ENCODE assay signal across 17 cellular contexts in genomic region chr18:53817976-53818950, GRCh38.
A peak's percentile ranks its signal among the peaks of the same experiment; 100 is the strongest.
DNase-seq lines count a peak whose midpoint lies in the region; ATAC-seq and TF ChIP-seq lines count a peak whose summit lies in the region.
"Had no signal": no experiment of that assay in that cellular context is flagged by ENCODE, and none has a peak within 500 bp of the region (broad histone marks: within the 10 kb centered on the region; RNA-seq: fewer than 3 reads in every experiment).

No MANE protein-coding gene starts in this region.

- H3K36me3 ChIP-seq in A673 (ENCODE audit: insufficient read depth, low read length, poor library complexity, severe bottlenecking) (no peaks in the 10 kb centered on the region), mesenchymal stem cell (ENCODE audit: control insufficient read depth in 1 of 2, insufficient read depth in 2 of 2, low read depth in 1 of 2, low read length in 2 of 2) (no peaks in the 10 kb centered on the region)
- H3K36me3 ChIP-seq: MG63, SJSA1 had no signal

- H3K4ac ChIP-seq in mesenchymal stem cell (ENCODE audit: low read depth in 1 of 2, low read length in 2 of 2), result no peak overlapping the region

- H2BK12ac ChIP-seq in mesenchymal stem cell (ENCODE audit: low read length in 2 of 2), result no peak overlapping the region

- no peak overlapping the region for H3K18ac ChIP-seq in mesenchymal stem cell (ENCODE audit: low read depth in 1 of 2, low read length in 2 of 2)

- no peaks in the 10 kb centered on the region for H3K79me1 ChIP-seq in mesenchymal stem cell (replicated peaks; ENCODE audit: low read length, poor library complexity, severe bottlenecking)

- H3K27me3 ChIP-seq in A673 (replicated peaks; ENCODE audit: insufficient read depth, low read depth, low read length, poor library complexity) (peaks cover 2% of the 10 kb centered on the region), mesenchymal stem cell (ENCODE audit: control insufficient read depth in 1 of 2, insufficient read depth in 1 of 2, low read length in 2 of 2) (no peaks in the 10 kb centered on the region)

- H4K8ac ChIP-seq in mesenchymal stem cell (ENCODE audit: low read length), result no peak overlapping the region

- no peak overlapping the region for H2BK120ac ChIP-seq in mesenchymal stem cell (ENCODE audit: low read depth, low read length)

- no peak overlapping the region for H3K23ac ChIP-seq in mesenchymal stem cell (ENCODE audit: low read length in 2 of 2)

- no peak overlapping the region for H2BK15ac ChIP-seq in mesenchymal stem cell (ENCODE audit: low read depth, poor library complexity, severe bottlenecking)

- no peak for TF ChIP-seq POLR2A in lower leg skin (IDR thresholded peaks at IDR 0.05)

- H3K4me3 ChIP-seq in A673 (ENCODE audit: low read depth, low read length, poor library complexity, severe bottlenecking) (no peak overlapping the region), epithelial cell of proximal tubule (ENCODE audit: low read depth, low read length) (peak overlapping the region; percentile 4), mesenchymal stem cell (ENCODE audit: insufficient read depth in 1 of 2, low read depth in 1 of 2, low read length in 2 of 2) (no peak overlapping the region), lower leg skin (ENCODE audit: low read depth, poor library complexity, severe bottlenecking) (no peak overlapping the region)
- H3K4me3 ChIP-seq: MG63, PC-9, SJSA1 had no signal

- H2BK5ac ChIP-seq in mesenchymal stem cell (ENCODE audit: low read depth, low read length, poor library complexity, severe bottlenecking), result peak overlapping the region; percentile 90

- DNase-seq in A673 (ENCODE audit: low spot score), result peak; percentile 63
- peak; percentile 14 for DNase-seq in HT-29 (ENCODE audit: low spot score)
- DNase-seq in epithelial cell of proximal tubule (ENCODE audit: low read depth), result peak; percentile 86
- no peak for DNase-seq in mesenchymal stem cell
- no peak for DNase-seq in lower leg skin (ENCODE audit: low spot score in 2 of 2)
- DNase-seq: Caco-2; CD4-positive, CD25-positive, alpha-beta regulatory T cell; DMS79; MG63; NCI-H1092; NCI-H2081 treated with DMSO at 0.1 percent for 48 hours; NCI-H2227 treated with DMSO at 0.1 percent for 48 hours; NCI-H524; PC-9 had no signal

- peak overlapping the region; percentile 57 for H3K4me2 ChIP-seq in mesenchymal stem cell (ENCODE audit: low read length, poor library complexity, severe bottlenecking)
- H3K4me2 ChIP-seq: PC-9 had no signal

- intact Hi-C loops in A673 (cut with micrococcal nuclease; ENCODE audit: unreplicated experiment), result no loop called here
- intact Hi-C loops in lower leg skin (cut with DNase I; ENCODE audit: low total_unique reads), result no loop called here

- H4K91ac ChIP-seq in mesenchymal stem cell (ENCODE audit: low read length), result no peak overlapping the region

- CTCF ChIA-PET in A673 (lab: Charles Lee), result no interaction called here

- H2AK5ac ChIP-seq in mesenchymal stem cell (ENCODE audit: low read length, severe bottlenecking), result peak overlapping the region; percentile 99

- no peak overlapping the region for H3K9ac ChIP-seq in mesenchymal stem cell (ENCODE audit: low read length)

- TF ChIP-seq CTCF in A673 (conservative IDR thresholded peaks at IDR 0.05; ENCODE audit: low read depth, low read length) (no peak), epithelial cell of proximal tubule (conservative IDR thresholded peaks at IDR 0.05; ENCODE audit: low read depth, low read length) (no peak), lower leg skin (IDR thresholded peaks at IDR 0.05) (no peak)

- WGBS in mesenchymal stem cell, result no CpG with 5 or more reads among the region's 1 CpG
- 80 to 82% methylated on average over 1 of the region's 1 CpG for WGBS in lower leg skin, 2 donors

- no peak overlapping the region for H3K14ac ChIP-seq in mesenchymal stem cell (ENCODE audit: low read length in 2 of 2)

- POLR2A ChIA-PET in A673 (lab: Charles Lee; ENCODE audit: low non-redundant PET), result no interaction called here

- H2AFZ ChIP-seq in mesenchymal stem cell (ENCODE audit: low read depth, low read length), result no peak overlapping the region
- H2AFZ ChIP-seq: PC-9 had no signal

- BruUV-seq in A673 (replicated peaks; lab: Mats Ljungman, UMichigan), result no TSS peak

- peaks cover 6% of the 10 kb centered on the region for H3K4me1 ChIP-seq in A673 (ENCODE audit: insufficient read depth, low read length, poor library complexity, severe bottlenecking)
- H3K4me1 ChIP-seq in mesenchymal stem cell (ENCODE audit: control insufficient read depth, insufficient read depth, low read depth, low read length), result peaks cover 13% of the 10 kb centered on the region
- H3K4me1 ChIP-seq: Caco-2, SJSA1 had no signal

- H3K9me3 ChIP-seq in A673 (ENCODE audit: low read depth, low read length, poor library complexity, severe bottlenecking) (no peaks in the 10 kb centered on the region), mesenchymal stem cell (ENCODE audit: control insufficient read depth, low read length) (no peaks in the 10 kb centered on the region)
- H3K9me3 ChIP-seq: Caco-2, MG63, SJSA1 had no signal

- ATAC-seq in HG03039 (IDR thresholded peaks at IDR 0.05; ENCODE audit: unreplicated experiment) (no peak), GM21423 (IDR thresholded peaks at IDR 0.05; ENCODE audit: unreplicated experiment) (no peak)

- H3K27ac ChIP-seq in A673 (ENCODE audit: low read depth, low read length, poor library complexity, severe bottlenecking), result no peak overlapping the region
- H3K27ac ChIP-seq in mesenchymal stem cell (ENCODE audit: low read length, poor library complexity, severe bottlenecking), result peak overlapping the region; percentile 99
- H3K27ac ChIP-seq: PC-9, SJSA1 had no signal

Comparison
In these comparisons a context has a peak if more than half of its experiments do, and no peak if none do; other contexts are left out.
1. DNase-seq: peak in A673 (single experiment), HT-29 (single experiment) and epithelial cell of proximal tubule (single experiment); none in mesenchymal stem cell (single experiment) and lower leg skin (0 of 2).